10 cellular contexts compared by ENCODE assay signal in the genomic region with DNA sequence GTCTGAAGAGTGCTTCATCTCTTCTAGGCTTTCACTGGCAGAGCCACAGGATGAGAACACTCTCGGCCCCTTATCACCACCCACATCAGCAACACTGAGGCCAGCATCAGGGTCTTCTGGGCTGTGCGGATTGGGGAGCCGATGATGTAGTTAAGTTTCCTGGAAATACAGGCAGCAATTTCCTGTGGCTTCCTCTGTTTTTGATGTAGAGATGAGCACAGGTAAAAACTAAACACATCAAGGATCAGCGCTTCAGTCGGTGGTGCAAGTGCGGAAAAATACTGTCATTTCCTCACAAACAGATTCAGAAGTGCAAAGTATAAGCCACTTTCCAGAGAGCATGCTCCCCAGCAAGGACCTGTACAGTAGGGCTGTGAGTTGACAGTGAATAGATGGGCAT.
DNase-seq lines count a peak whose midpoint lies in the region; ATAC-seq and TF ChIP-seq lines count a peak whose summit lies in the region.
"Had no signal": no experiment of that assay in that cellular context is flagged by ENCODE, and none has a peak within 500 bp of the region (broad histone marks: within the 10 kb centered on the region; RNA-seq: fewer than 3 reads in every experiment).

No MANE protein-coding gene starts in this region.

- H2AFZ ChIP-seq in parathyroid adenoma, result peak overlapping the region; percentile 38

- H3K4me1 ChIP-seq in parathyroid adenoma, result peaks cover 42% of the 10 kb centered on the region
- H3K4me1 ChIP-seq in gastroesophageal sphincter, result peaks cover 4 to 53% (median 19%) of the 10 kb centered on the region in 3 donors

- peak overlapping the region; percentile 32 to 46 for H3K4me3 Mint-ChIP-seq in stimulated activated naive B cell treated with anti-CD40 and anti-IgM and Interleukin-4, amounts not matched to agents 10 μg/mL and 1 μg/mL and 100 μg/mL, for 72 hours

- TF ChIP-seq CTCF in parathyroid adenoma (IDR thresholded peaks at IDR 0.05) (no peak), gastroesophageal sphincter (IDR thresholded peaks at IDR 0.05) (no peak)

- H3K27ac ChIP-seq in parathyroid adenoma, result no peak overlapping the region
- H3K27ac ChIP-seq in gastroesophageal sphincter, result no peak overlapping the region

- H3K4me1 Mint-ChIP-seq in stimulated activated naive B cell treated with anti-CD40 and anti-IgM and Interleukin-4, amounts not matched to agents 10 μg/mL and 1 μg/mL and 100 μg/mL, for 72 hours, result peaks cover 58 to 86% of the 10 kb centered on the region in 2 donors

- H3K27me3 ChIP-seq in parathyroid adenoma (ENCODE audit: control insufficient read depth, insufficient read depth, low read length) (no peaks in the 10 kb centered on the region), gastroesophageal sphincter (no peaks in the 10 kb centered on the region)

- H3K4me2 ChIP-seq in parathyroid adenoma (ENCODE audit: low read length), result no peak overlapping the region

- no peak for TF ChIP-seq EP300 in gastroesophageal sphincter (IDR thresholded peaks at IDR 0.05)

- no peaks in the 10 kb centered on the region for H3K79me2 ChIP-seq in parathyroid adenoma

- no peak overlapping the region for H3K9ac ChIP-seq in parathyroid adenoma

- H3K4me3 ChIP-seq in parathyroid adenoma (ENCODE audit: low read depth, low read length) (no peak overlapping the region), gastroesophageal sphincter (no peak overlapping the region)

- H3K9me3 Mint-ChIP-seq in stimulated activated naive B cell treated with anti-CD40 and anti-IgM and Interleukin-4, amounts not matched to agents 10 μg/mL and 1 μg/mL and 100 μg/mL, for 72 hours, result no peaks in the 10 kb centered on the region

- WGBS in gastroesophageal sphincter (ENCODE audit: low coverage in 1 of 2), 2 donors, result 83% methylated on average over 4 to 6 of the region's 6 CpGs

- H3K36me3 Mint-ChIP-seq in stimulated activated naive B cell treated with anti-CD40 and anti-IgM and Interleukin-4, amounts not matched to agents 10 μg/mL and 1 μg/mL and 100 μg/mL, for 72 hours, result peaks cover 12 to 13% of the 10 kb centered on the region in 2 donors

- peak; percentile 87 to 89 for ATAC-seq in activated CD4-positive, CD25-positive, alpha-beta regulatory T cell treated with anti-CD3 and anti-CD28 coated beads, Interleukin-2, amount 50 U/mL, for 24 hours
- peak; percentile 78 to 79 for ATAC-seq in stimulated activated naive B cell treated with anti-CD40 and anti-IgM and Interleukin-4, amounts not matched to agents 10 μg/mL and 1 μg/mL and 100 μg/mL, for 72 hours (replicated peaks)
- ATAC-seq in HG03521 (IDR thresholded peaks at IDR 0.05; ENCODE audit: unreplicated experiment) (no peak), GM21447 (IDR thresholded peaks at IDR 0.05; ENCODE audit: unreplicated experiment) (no peak), gastroesophageal sphincter (no peak)
- ATAC-seq: left ventricle myocardium superior had no signal

- H3K9me3 ChIP-seq in parathyroid adenoma (ENCODE audit: control insufficient read depth, low read length), result no peaks in the 10 kb centered on the region
- no peaks in the 10 kb centered on the region for H3K9me3 ChIP-seq in gastroesophageal sphincter

- no peak for TF ChIP-seq POLR2A in gastroesophageal sphincter (IDR thresholded peaks at IDR 0.05)

- DNase-seq in activated T-helper 1 cell treated with Interleukin-2 at 50 U/mL for 16 hours (ENCODE audit: low read depth) (peak; percentile 54), NCI-H524 (lab: John Stamatoyannopoulos, UW) (no peak)
- no peak for DNase-seq in stimulated activated naive B cell treated with anti-CD40 and anti-IgM and Interleukin-4, amounts not matched to agents 10 μg/mL and 1 μg/mL and 100 μg/mL, for 72 hours
- DNase-seq: left ventricle myocardium superior had no signal

- no peaks in the 10 kb centered on the region for H3K27me3 Mint-ChIP-seq in stimulated activated naive B cell treated with anti-CD40 and anti-IgM and Interleukin-4, amounts not matched to agents 10 μg/mL and 1 μg/mL and 100 μg/mL, for 72 hours
- H3K27me3 Mint-ChIP-seq: progenitor cell of endocrine pancreas had no signal

- peak overlapping the region; percentile 89 for H3K27ac Mint-ChIP-seq in stimulated activated naive B cell treated with anti-CD40 and anti-IgM and Interleukin-4, amounts not matched to agents 10 μg/mL and 1 μg/mL and 100 μg/mL, for 72 hours
- H3K27ac Mint-ChIP-seq: progenitor cell of endocrine pancreas had no signal

- no peaks in the 10 kb centered on the region for H3K36me3 ChIP-seq in parathyroid adenoma (ENCODE audit: control insufficient read depth, insufficient read depth, low read length)
- H3K36me3 ChIP-seq in gastroesophageal sphincter, result no peaks in the 10 kb centered on the region

Comparison
In these comparisons a context has a peak if more than half of its experiments do, and no peak if none do; other contexts are left out.
1. ATAC-seq: peak in activated CD4-positive, CD25-positive, alpha-beta regulatory T cell treated with anti-CD3 and anti-CD28 coated beads, Interleukin-2, amount 50 U/mL, for 24 hours (2 of 2) and stimulated activated naive B cell treated with anti-CD40 and anti-IgM and Interleukin-4, amounts not matched to agents 10 μg/mL and 1 μg/mL and 100 μg/mL, for 72 hours (2 of 2); none in HG03521 (single experiment), GM21447 (single experiment) and gastroesophageal sphincter (single experiment).